18 cellular contexts compared by ENCODE assay signal in the genomic region with DNA sequence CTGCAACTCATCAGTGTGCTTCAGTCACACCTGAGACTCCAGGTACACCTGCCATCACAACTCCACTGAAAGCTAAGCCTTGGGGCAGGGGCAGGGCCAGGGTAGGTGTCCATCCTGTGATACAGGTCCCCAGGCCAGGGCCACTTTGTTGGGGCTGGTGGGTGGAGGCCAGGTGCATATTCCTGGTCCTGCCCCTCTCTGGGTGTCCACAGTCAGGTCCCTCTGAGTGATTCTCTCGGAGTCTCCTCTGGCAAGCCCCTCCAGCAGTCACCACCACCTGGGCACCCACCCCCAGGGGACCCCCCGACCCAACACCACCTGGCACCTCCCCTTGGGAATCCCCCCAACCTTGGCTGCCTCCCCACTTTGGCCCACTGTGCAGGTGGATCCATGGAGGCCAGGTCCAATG. TPM values are rescaled to one million over a fixed set of nuclear protein-coding genes. Genes with fewer than 3 reads are reported as not detected.
"Had no signal": no experiment of that assay in that cellular context is flagged by ENCODE, and none has a peak within 500 bp of the region (broad histone marks: within the 10 kb centered on the region; RNA-seq: fewer than 3 reads in every experiment).

No MANE protein-coding gene starts in this region.

- H3K4me3 ChIP-seq: cardiac muscle cell, coronary artery, gastrocnemius medialis, hepatocyte, smooth muscle cell had no signal

- H3K27ac ChIP-seq: cardiac muscle cell, coronary artery, gastrocnemius medialis, hepatocyte, VCaP had no signal

- H3K9me3 ChIP-seq: gastrocnemius medialis had no signal

- H3K79me2 ChIP-seq: hepatocyte had no signal

- H3K4me2 ChIP-seq: hepatocyte, smooth muscle cell had no signal

- H2AFZ ChIP-seq: hepatocyte had no signal

- H3K36me3 ChIP-seq: cardiac muscle cell, gastrocnemius medialis had no signal

- DNase-seq: activated CD4-positive, alpha-beta T cell treated with anti-CD3 and anti-CD28 coated beads for 4 hours; activated CD8-positive, alpha-beta memory T cell treated with anti-CD3 and anti-CD28 coated beads, Interleukin-2, amount 50 U/mL, for 4 hours; activated CD8-positive, alpha-beta T cell treated with anti-CD3 and anti-CD28 coated beads for 36 hours; activated gamma-delta T cell treated with Interleukin-2 at 50 U/mL for 16 hours; activated T-cell treated with anti-CD3 and anti-CD28 coated beads, Interleukin-2, amount 50 U/mL, for 72 hours; effector CD8-positive, alpha-beta T cell; gastrocnemius medialis; SW 1271; trophoblast cell had no signal

- ATAC-seq: activated CD8-positive, alpha-beta T cell treated with anti-CD3 and anti-CD28 coated beads for 36 hours; activated T-cell treated with anti-CD3 and anti-CD28 coated beads, Interleukin-2, amount 50 U/mL, for 72 hours; gastrocnemius medialis; naive thymus-derived CD8-positive, alpha-beta T cell had no signal

- H3K27me3 ChIP-seq: hepatocyte had no signal

RNA-seq across cellular contexts. Expression of a gene that starts 9.5 kb away (rescaled TPM):
- total RNA-seq: activated CD8-positive, alpha-beta T cell treated with anti-CD3 and anti-CD28 coated beads for 36 hours; activated T-cell treated with anti-CD3 and anti-CD28 coated beads, Interleukin-2, amount 50 U/mL, for 72 hours; gastrocnemius medialis; hepatocyte; kidney epithelial cell; mononuclear cell; naive thymus-derived CD8-positive, alpha-beta T cell; renal cortical epithelial cell had no signal
- polyA plus RNA-seq: cardiac muscle cell; hepatocyte; naive thymus-derived CD8-positive, alpha-beta T cell; smooth muscle cell had no signal

RNA-seq across cellular contexts. Expression of a gene that starts 55.9 kb away (rescaled TPM):
- polyA plus RNA-seq: naive thymus-derived CD8-positive, alpha-beta T cell had no signal
